Comparison of ENCODE assay signal across 26 cellular contexts in genomic region chr5:81835813-81836458, GRCh38.
DNase-seq lines count a peak whose midpoint lies in the region; ATAC-seq and TF ChIP-seq lines count a peak whose summit lies in the region.
"Had no signal": no experiment of that assay in that cellular context is flagged by ENCODE, and none has a peak within 500 bp of the region (broad histone marks: within the 10 kb centered on the region; RNA-seq: fewer than 3 reads in every experiment).

No MANE protein-coding gene starts in this region.

- POLR2A ChIA-PET in SK-N-SH (lab: Yijun Ruan, JAX), result interaction anchor here (1.4 to 1.5 kb wide), 2 partner anchors 16 to 85 kb away, joined by 3 to 4 read pairs; partner anchors contain the start of gene SSBP2

- H3K9me3 Mint-ChIP-seq in GM23338, result no peaks in the 10 kb centered on the region
- H3K9me3 Mint-ChIP-seq: activated naive CD4-positive, alpha-beta T cell treated with anti-CD3 and anti-CD28 coated beads, Interleukin-2, amount 50 U/mL, for 24 hours; activated T-helper 1 cell treated with anti-CD3 and anti-CD28 coated beads, Interleukin-12 subunit alpha, Interleukin-12 subunit beta, Interleukin-2, Interleukin-4 antibody, amounts not matched to agents 30 ng/mL and 10 ng/mL and 1 ng/mL, durations not matched to agents 14 hours and 24 hours and 36 hours; central memory CD8-positive, alpha-beta T cell; memory B cell had no signal

- peak; percentile 48; the same call in 1 of the 2 replicates for TF ChIP-seq RAD21 in SK-N-SH (IDR thresholded peaks at IDR 0.05; ENCODE audit: low read length)

- WGBS in SK-N-SH (ENCODE audit: low lambda C conversion rate), result 27% methylated on average over 4 of the region's 4 CpGs
- 64 to 65% methylated on average over 4 of the region's 4 CpGs for WGBS in transverse colon (ENCODE audit: low coverage in 1 of 2), 2 donors

- H3K36me3 ChIP-seq in GM23338 (ENCODE audit: insufficient read depth) (no peaks in the 10 kb centered on the region), SK-N-SH (replicated peaks in 1 of 2; ENCODE audit: control insufficient read depth in 1 of 2, insufficient read depth in 2 of 2, low read length in 1 of 2) (no peaks in the 10 kb centered on the region), transverse colon (no peaks in the 10 kb centered on the region)
- H3K36me3 ChIP-seq: heart left ventricle, thyroid gland had no signal

- H4K20me1 ChIP-seq in GM23338 (replicated peaks; ENCODE audit: insufficient read depth), result no peaks in the 10 kb centered on the region
- H4K20me1 ChIP-seq in SK-N-SH (ENCODE audit: insufficient read depth), result no peaks in the 10 kb centered on the region

- H3K4me1 Mint-ChIP-seq in GM23338, result peaks cover 14% of the 10 kb centered on the region

- no peak for TF ChIP-seq CTCF in GM23338 (conservative IDR thresholded peaks at IDR 0.05; ENCODE audit: low read depth in 2 of 2)
- TF ChIP-seq CTCF in SK-N-SH (IDR thresholded peaks at IDR 0.05), result no peak
- TF ChIP-seq CTCF in transverse colon (IDR thresholded peaks at IDR 0.05), result no peak

- H3K36me3 Mint-ChIP-seq in GM23338 (ENCODE audit: low read depth), result no peaks in the 10 kb centered on the region
- H3K36me3 Mint-ChIP-seq: activated naive CD4-positive, alpha-beta T cell treated with anti-CD3 and anti-CD28 coated beads, Interleukin-2, amount 50 U/mL, for 24 hours had no signal

- H3K9ac ChIP-seq in SK-N-SH, result peak overlapping the region; percentile 45
- H3K9ac ChIP-seq: KMS-11 had no signal

- in situ Hi-C loops in transverse colon (cut with MboI; ENCODE audit: low pct_ligation_motif_present in 1 of 4, low pct_unique_long_range_greater_than_20kb in 1 of 4, low sequenced_read_pairs in 3 of 4), result loop anchor here in 3 of 4 donors (5.0 to 25.0 kb wide), 2 partner anchors 79 to 324 kb away; no protein-coding TSS in a partner anchor

- H3K79me2 ChIP-seq in GM23338 (replicated peaks; ENCODE audit: insufficient read depth) (no peaks in the 10 kb centered on the region), SK-N-SH (ENCODE audit: insufficient read depth) (no peaks in the 10 kb centered on the region)

- H3K27me3 ChIP-seq in GM23338 (ENCODE audit: insufficient read depth) (no peaks in the 10 kb centered on the region), SK-N-SH (ENCODE audit: insufficient read depth) (no peaks in the 10 kb centered on the region), transverse colon (no peaks in the 10 kb centered on the region)
- H3K27me3 ChIP-seq: heart left ventricle, thyroid gland had no signal

- H3K4me2 ChIP-seq in GM23338 (no peak overlapping the region), SK-N-SH (peak overlapping the region; percentile 43; the same call in 1 of the 2 replicates)
- H3K4me2 ChIP-seq: KMS-11 had no signal

- H2AFZ ChIP-seq in GM23338 (peak overlapping the region; percentile 64; the same call in 1 of the 2 replicates), SK-N-SH (ENCODE audit: low read depth) (peak overlapping the region; percentile 43)

- H3K4me3 Mint-ChIP-seq in GM23338, result no peak overlapping the region
- H3K4me3 Mint-ChIP-seq: activated naive CD4-positive, alpha-beta T cell treated with anti-CD3 and anti-CD28 coated beads, Interleukin-2, amount 50 U/mL, for 24 hours; activated T-helper 1 cell treated with anti-CD3 and anti-CD28 coated beads, Interleukin-12 subunit alpha, Interleukin-12 subunit beta, Interleukin-2, Interleukin-4 antibody, amounts not matched to agents 30 ng/mL and 10 ng/mL and 1 ng/mL, durations not matched to agents 14 hours and 24 hours and 36 hours; central memory CD8-positive, alpha-beta T cell; memory B cell had no signal

- H3K27ac Mint-ChIP-seq in GM23338, result no peak overlapping the region
- H3K27ac Mint-ChIP-seq: activated naive CD4-positive, alpha-beta T cell treated with anti-CD3 and anti-CD28 coated beads, Interleukin-2, amount 50 U/mL, for 24 hours; activated T-helper 1 cell treated with anti-CD3 and anti-CD28 coated beads, Interleukin-12 subunit alpha, Interleukin-12 subunit beta, Interleukin-2, Interleukin-4 antibody, amounts not matched to agents 30 ng/mL and 10 ng/mL and 1 ng/mL, durations not matched to agents 14 hours and 24 hours and 36 hours; memory B cell had no signal

- H3K9me3 ChIP-seq in SK-N-SH, result no peaks in the 10 kb centered on the region
- no peaks in the 10 kb centered on the region for H3K9me3 ChIP-seq in transverse colon
- H3K9me3 ChIP-seq: heart left ventricle, thyroid gland had no signal

- TF ChIP-seq POLR2A in transverse colon (IDR thresholded peaks at IDR 0.05), result no peak

- TF ChIP-seq EP300 in SK-N-SH (IDR thresholded peaks at IDR 0.05; ENCODE audit: borderline replicate concordance in 1 of 2, low read depth in 1 of 2, low read length in 1 of 2) (peak; percentile 83 to 86), transverse colon (IDR thresholded peaks at IDR 0.05; ENCODE audit: low read depth) (no peak)

- ATAC-seq in GM23338 (no peak), HG03378 (IDR thresholded peaks at IDR 0.05; ENCODE audit: unreplicated experiment) (no peak)
- ATAC-seq: right cardiac atrium had no signal

- intact Hi-C loops in transverse colon (cut with DNase I; ENCODE audit: low total_unique reads), result no loop called here

- H3K27me3 Mint-ChIP-seq in GM23338 (ENCODE audit: insufficient read depth, low read depth, poor library complexity), result peaks cover 2% of the 10 kb centered on the region
- H3K27me3 Mint-ChIP-seq: activated naive CD4-positive, alpha-beta T cell treated with anti-CD3 and anti-CD28 coated beads, Interleukin-2, amount 50 U/mL, for 24 hours had no signal

- H3K4me1 ChIP-seq in GM23338 (ENCODE audit: insufficient read depth), result peaks cover 20% of the 10 kb centered on the region; the same call in 1 of the 2 replicates
- H3K4me1 ChIP-seq in SK-N-SH (ENCODE audit: control insufficient read depth in 1 of 2, insufficient read depth in 2 of 2, low read depth in 1 of 2, low read length in 1 of 2), result peaks cover 3 to 22% of the 10 kb centered on the region in 2 experiments; a peak in 2 of 4 replicates
- H3K4me1 ChIP-seq in transverse colon, result no peaks in the 10 kb centered on the region

- H3K9me2 ChIP-seq in GM23338 (ENCODE audit: insufficient read depth) (peaks cover 17% of the 10 kb centered on the region), SK-N-SH (no peaks in the 10 kb centered on the region)

- CTCF ChIA-PET in SK-N-SH (lab: Yijun Ruan, JAX), result interaction anchor here (0.7 to 5.3 kb wide), 7 partner anchors 16 to 374 kb away, joined by 3 to 22 read pairs (median 3); partner anchors contain the start of gene SSBP2

- no peak for DNase-seq in GM23338 (ENCODE audit: low spot score)
- peak; percentile 50 for DNase-seq in SK-N-SH
- peak; percentile 64 for DNase-seq in kidney glomerular epithelial cell (lab: John Stamatoyannopoulos, UW)
- peak; percentile 56 for DNase-seq in pons (ENCODE audit: low spot score)
- no peak for DNase-seq in transverse colon
- no peak for DNase-seq in ecto neural progenitor cell (ENCODE audit: low spot score)
- no peak for DNase-seq in activated gamma-delta T cell treated with Interleukin-2 at 50 U/mL for 16 hours
- DNase-seq: aorta; heart left ventricle; MV-4-11; NCI-H1694; NCI-H2171; NCI-H524 treated with DMSO at 0.1 percent for 48 hours; right cardiac atrium; stimulated activated CD4-positive, alpha-beta T cell treated with anti-CD3 and anti-CD28 coated beads, Interleukin-4, amount 100 ng/mL, for 4 hours; stimulated activated naive CD4-positive, alpha-beta T cell treated with Interleukin-2 at 50 U/mL for 16 hours; T-helper 9 cell; thyroid gland had no signal

- no peaks in the 10 kb centered on the region for H3F3A ChIP-seq in GM23338 (replicated peaks; ENCODE audit: low read depth)
- H3F3A ChIP-seq in SK-N-SH (replicated peaks; ENCODE audit: insufficient read depth), result peaks cover 12% of the 10 kb centered on the region

- H3K4me3 ChIP-seq in GM23338 (no peak overlapping the region), SK-N-SH (ENCODE audit: low read depth in 2 of 2, low read length in 1 of 2) (no peak overlapping the region), transverse colon (no peak overlapping the region)
- H3K4me3 ChIP-seq: heart left ventricle, thyroid gland had no signal

- no peak overlapping the region for H3K27ac ChIP-seq in GM23338 (ENCODE audit: low read depth)
- peak overlapping the region; percentile 91 to 93 for H3K27ac ChIP-seq in SK-N-SH (ENCODE audit: low read depth in 2 of 2, low read length in 1 of 2)
- peak overlapping the region in 2 of 4 donors; percentile 1 to 41 for H3K27ac ChIP-seq in transverse colon
- H3K27ac ChIP-seq: C4-2B, KMS-11, RWPE1, thyroid gland had no signal

TF ChIP-seq in GM23338, 12 proteins besides CTCF, POLR2A, EP300 and RAD21 (continues in another document):
- no peak for TF ChIP-seq EZH2phosphoT487 (IDR thresholded peaks at IDR 0.05; ENCODE audit: unreplicated experiment)
- no peak for TF ChIP-seq POLR2AphosphoS5 (IDR thresholded peaks at IDR 0.05; ENCODE audit: low read depth)
- no peak for TF ChIP-seq EZH2 (IDR thresholded peaks at IDR 0.05; ENCODE audit: low read depth, unreplicated experiment)
- TF ChIP-seq CREB1 (CRISPR knock-in tag; IDR thresholded peaks at IDR 0.05; ENCODE audit: low read depth), result no peak
- TF ChIP-seq JUNB (IDR thresholded peaks at IDR 0.05; ENCODE audit: unreplicated experiment), result no peak
- TF ChIP-seq ETS1 (IDR thresholded peaks at IDR 0.05), result no peak

TF ChIP-seq in SK-N-SH, 30 proteins besides CTCF, POLR2A, EP300 and RAD21 (continues in another document):
- TF ChIP-seq TEAD4 (IDR thresholded peaks at IDR 0.05; ENCODE audit: borderline replicate concordance, insufficient read depth) (peak; percentile 79; the same call in 1 of the 2 replicates), SIN3A (IDR thresholded peaks at IDR 0.05; ENCODE audit: borderline replicate concordance, low read depth, low read length) (no peak), RCOR1 (IDR thresholded peaks at IDR 0.05; ENCODE audit: low read length) (peak; percentile 87), CHD2 (IDR thresholded peaks at IDR 0.05; ENCODE audit: low read length, partially characterized antibody) (peak; percentile 63), ZBTB33 (IDR thresholded peaks at IDR 0.05; ENCODE audit: borderline replicate concordance, low read depth) (0 out of 2 replicates have a peak, but pooled peaks have one; percentile 52)

Comparison
In these comparisons a context has a peak if more than half of its experiments do, and no peak if none do; other contexts are left out.
1. DNase-seq: peak in SK-N-SH (single experiment), kidney glomerular epithelial cell (single experiment) and pons (single experiment); none in GM23338 (single experiment), transverse colon (single experiment), ecto neural progenitor cell (single experiment) and activated gamma-delta T cell treated with Interleukin-2 at 50 U/mL for 16 hours (single experiment).